Comparison of ENCODE assay signal across 1 cellular context in genomic region chr18:48538531-48539405, GRCh38.
TF ChIP-seq lines count a peak whose summit lies in the region.

CTIF (plus strand) TSS chr18:48539031; CDS start chr18:48619566, 80,535 bp downstream.

TF ChIP-seq in HepG2, 621 proteins besides CTCF, POLR2A, EP300 and RAD21 (continued from another document and continues in another):
- TF ChIP-seq, protein P1, sequence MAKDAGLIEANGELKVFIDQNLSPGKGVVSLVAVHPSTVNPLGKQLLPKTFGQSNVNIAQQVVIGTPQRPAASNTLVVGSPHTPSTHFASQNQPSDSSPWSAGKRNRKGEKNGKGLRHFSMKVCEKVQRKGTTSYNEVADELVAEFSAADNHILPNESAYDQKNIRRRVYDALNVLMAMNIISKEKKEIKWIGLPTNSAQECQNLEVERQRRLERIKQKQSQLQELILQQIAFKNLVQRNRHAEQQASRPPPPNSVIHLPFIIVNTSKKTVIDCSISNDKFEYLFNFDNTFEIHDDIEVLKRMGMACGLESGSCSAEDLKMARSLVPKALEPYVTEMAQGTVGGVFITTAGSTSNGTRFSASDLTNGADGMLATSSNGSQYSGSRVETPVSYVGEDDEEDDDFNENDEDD (CRISPR knock-in tag; IDR thresholded peaks at IDR 0.05; ENCODE audit: borderline replicate concordance): peak; percentile 56; the same call in 1 of the 2 replicates
- TF ChIP-seq, protein P2, sequence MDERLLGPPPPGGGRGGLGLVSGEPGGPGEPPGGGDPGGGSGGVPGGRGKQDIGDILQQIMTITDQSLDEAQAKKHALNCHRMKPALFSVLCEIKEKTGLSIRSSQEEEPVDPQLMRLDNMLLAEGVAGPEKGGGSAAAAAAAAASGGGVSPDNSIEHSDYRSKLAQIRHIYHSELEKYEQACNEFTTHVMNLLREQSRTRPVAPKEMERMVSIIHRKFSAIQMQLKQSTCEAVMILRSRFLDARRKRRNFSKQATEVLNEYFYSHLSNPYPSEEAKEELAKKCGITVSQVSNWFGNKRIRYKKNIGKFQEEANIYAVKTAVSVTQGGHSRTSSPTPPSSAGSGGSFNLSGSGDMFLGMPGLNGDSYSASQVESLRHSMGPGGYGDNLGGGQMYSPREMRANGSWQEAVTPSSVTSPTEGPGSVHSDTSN (CRISPR knock-in tag; IDR thresholded peaks at IDR 0.05): no peak
- TF ChIP-seq SOX13 (IDR thresholded peaks at IDR 0.05) (no peak), SOX13 (CRISPR knock-in tag; conservative IDR thresholded peaks at IDR 0.05 in 1 of 2, IDR thresholded peaks at IDR 0.05 in 1 of 2) (peak in 1 of 2 experiments; percentile 29; a peak in 1 of 4 replicates), SNAPC4 (CRISPR knock-in tag; IDR thresholded peaks at IDR 0.05) (no peak), ZNF326 (CRISPR knock-in tag; IDR thresholded peaks at IDR 0.05; ENCODE audit: borderline replicate concordance) (no peak), ZNF557 (CRISPR knock-in tag; IDR thresholded peaks at IDR 0.05) (no peak), LCORL (IDR thresholded peaks at IDR 0.05) (no peak), LCORL (CRISPR knock-in tag; IDR thresholded peaks at IDR 0.05) (peak; percentile 79), SETDB1 (CRISPR knock-in tag; IDR thresholded peaks at IDR 0.05; ENCODE audit: borderline replicate concordance) (no peak), TEAD3 (CRISPR knock-in tag; optimal IDR thresholded peaks at IDR 0.05; ENCODE audit: borderline replicate concordance) (peak; percentile 26), SNAPC5 (CRISPR knock-in tag; IDR thresholded peaks at IDR 0.05; ENCODE audit: borderline replicate concordance) (no peak), REXO4 (CRISPR knock-in tag; IDR thresholded peaks at IDR 0.05; ENCODE audit: borderline replicate concordance) (no peak), SRSF9 (IDR thresholded peaks at IDR 0.05; ENCODE audit: borderline replicate concordance, insufficient read depth, low read depth, low read length, poor library complexity, severe bottlenecking) (no peak), NKX3-1 (CRISPR knock-in tag; IDR thresholded peaks at IDR 0.05) (no peak; the same call in 1 of the 2 replicates), PHF21A (CRISPR knock-in tag; IDR thresholded peaks at IDR 0.05) (no peak), SKIL (CRISPR knock-in tag; IDR thresholded peaks at IDR 0.05; ENCODE audit: borderline replicate concordance) (no peak), ZNF101 (CRISPR knock-in tag; IDR thresholded peaks at IDR 0.05; ENCODE audit: borderline replicate concordance, low read depth) (no peak), IKZF1 (IDR thresholded peaks at IDR 0.05) (no peak), ZNF501 (CRISPR knock-in tag; IDR thresholded peaks at IDR 0.05) (peak; percentile 52; the same call in 1 of the 2 replicates), ZNF781 (CRISPR knock-in tag; IDR thresholded peaks at IDR 0.05; ENCODE audit: borderline replicate concordance, not compliant biosample characterization) (no peak), JUN (CRISPR knock-in tag; IDR thresholded peaks at IDR 0.05) (no peak), ZNF737 (CRISPR knock-in tag; IDR thresholded peaks at IDR 0.05; ENCODE audit: borderline replicate concordance) (no peak), DMAP1 (CRISPR knock-in tag; IDR thresholded peaks at IDR 0.05) (peak; percentile 80), KDM6A (CRISPR knock-in tag; IDR thresholded peaks at IDR 0.05; ENCODE audit: low read depth) (no peak), ATF5 (CRISPR knock-in tag; IDR thresholded peaks at IDR 0.05; ENCODE audit: low read depth) (no peak), CENPBD1 (CRISPR knock-in tag; IDR thresholded peaks at IDR 0.05; ENCODE audit: borderline replicate concordance, low read depth) (no peak), SAP130 (CRISPR knock-in tag; IDR thresholded peaks at IDR 0.05; ENCODE audit: low read depth) (peak; percentile 90), RFX3 (CRISPR knock-in tag; IDR thresholded peaks at IDR 0.05) (no peak), ZNF839 (CRISPR knock-in tag; IDR thresholded peaks at IDR 0.05; ENCODE audit: borderline replicate concordance) (no peak)
- TF ChIP-seq, protein P3, sequence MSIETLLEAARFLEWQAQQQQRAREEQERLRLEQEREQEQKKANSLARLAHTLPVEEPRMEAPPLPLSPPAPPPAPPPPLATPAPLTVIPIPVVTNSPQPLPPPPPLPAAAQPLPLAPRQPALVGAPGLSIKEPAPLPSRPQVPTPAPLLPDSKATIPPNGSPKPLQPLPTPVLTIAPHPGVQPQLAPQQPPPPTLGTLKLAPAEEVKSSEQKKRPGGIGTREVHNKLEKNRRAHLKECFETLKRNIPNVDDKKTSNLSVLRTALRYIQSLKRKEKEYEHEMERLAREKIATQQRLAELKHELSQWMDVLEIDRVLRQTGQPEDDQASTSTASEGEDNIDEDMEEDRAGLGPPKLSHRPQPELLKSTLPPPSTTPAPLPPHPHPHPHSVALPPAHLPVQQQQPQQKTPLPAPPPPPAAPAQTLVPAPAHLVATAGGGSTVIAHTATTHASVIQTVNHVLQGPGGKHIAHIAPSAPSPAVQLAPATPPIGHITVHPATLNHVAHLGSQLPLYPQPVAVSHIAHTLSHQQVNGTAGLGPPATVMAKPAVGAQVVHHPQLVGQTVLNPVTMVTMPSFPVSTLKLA (IDR thresholded peaks at IDR 0.05): peak; percentile 59; the same call in 1 of the 2 replicates
- TF ChIP-seq, protein P4, sequence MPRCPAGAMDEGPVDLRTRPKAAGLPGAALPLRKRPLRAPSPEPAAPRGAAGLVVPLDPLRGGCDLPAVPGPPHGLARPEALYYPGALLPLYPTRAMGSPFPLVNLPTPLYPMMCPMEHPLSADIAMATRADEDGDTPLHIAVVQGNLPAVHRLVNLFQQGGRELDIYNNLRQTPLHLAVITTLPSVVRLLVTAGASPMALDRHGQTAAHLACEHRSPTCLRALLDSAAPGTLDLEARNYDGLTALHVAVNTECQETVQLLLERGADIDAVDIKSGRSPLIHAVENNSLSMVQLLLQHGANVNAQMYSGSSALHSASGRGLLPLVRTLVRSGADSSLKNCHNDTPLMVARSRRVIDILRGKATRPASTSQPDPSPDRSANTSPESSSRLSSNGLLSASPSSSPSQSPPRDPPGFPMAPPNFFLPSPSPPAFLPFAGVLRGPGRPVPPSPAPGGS (CRISPR knock-in tag; IDR thresholded peaks at IDR 0.05): no peak
- TF ChIP-seq, protein P5, sequence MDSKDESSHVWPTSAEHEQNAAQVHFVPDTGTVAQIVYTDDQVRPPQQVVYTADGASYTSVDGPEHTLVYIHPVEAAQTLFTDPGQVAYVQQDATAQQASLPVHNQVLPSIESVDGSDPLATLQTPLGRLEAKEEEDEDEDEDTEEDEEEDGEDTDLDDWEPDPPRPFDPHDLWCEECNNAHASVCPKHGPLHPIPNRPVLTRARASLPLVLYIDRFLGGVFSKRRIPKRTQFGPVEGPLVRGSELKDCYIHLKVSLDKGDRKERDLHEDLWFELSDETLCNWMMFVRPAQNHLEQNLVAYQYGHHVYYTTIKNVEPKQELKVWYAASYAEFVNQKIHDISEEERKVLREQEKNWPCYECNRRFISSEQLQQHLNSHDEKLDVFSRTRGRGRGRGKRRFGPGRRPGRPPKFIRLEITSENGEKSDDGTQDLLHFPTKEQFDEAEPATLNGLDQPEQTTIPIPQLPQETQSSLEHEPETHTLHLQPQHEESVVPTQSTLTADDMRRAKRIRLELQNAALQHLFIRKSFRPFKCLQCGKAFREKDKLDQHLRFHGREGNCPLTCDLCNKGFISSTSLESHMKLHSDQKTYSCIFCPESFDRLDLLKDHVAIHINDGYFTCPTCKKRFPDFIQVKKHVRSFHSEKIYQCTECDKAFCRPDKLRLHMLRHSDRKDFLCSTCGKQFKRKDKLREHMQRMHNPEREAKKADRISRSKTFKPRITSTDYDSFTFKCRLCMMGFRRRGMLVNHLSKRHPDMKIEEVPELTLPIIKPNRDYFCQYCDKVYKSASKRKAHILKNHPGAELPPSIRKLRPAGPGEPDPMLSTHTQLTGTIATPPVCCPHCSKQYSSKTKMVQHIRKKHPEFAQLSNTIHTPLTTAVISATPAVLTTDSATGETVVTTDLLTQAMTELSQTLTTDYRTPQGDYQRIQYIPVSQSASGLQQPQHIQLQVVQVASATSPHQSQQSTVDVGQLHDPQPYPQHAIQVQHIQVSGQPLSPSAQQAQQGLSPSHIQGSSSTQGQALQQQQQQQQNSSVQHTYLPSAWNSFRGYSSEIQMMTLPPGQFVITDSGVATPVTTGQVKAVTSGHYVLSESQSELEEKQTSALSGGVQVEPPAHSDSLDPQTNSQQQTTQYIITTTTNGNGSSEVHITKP (CRISPR knock-in tag; IDR thresholded peaks at IDR 0.05; ENCODE audit: low read depth): peak; percentile 44; the same call in 1 of the 2 replicates
- TF ChIP-seq, protein P6, sequence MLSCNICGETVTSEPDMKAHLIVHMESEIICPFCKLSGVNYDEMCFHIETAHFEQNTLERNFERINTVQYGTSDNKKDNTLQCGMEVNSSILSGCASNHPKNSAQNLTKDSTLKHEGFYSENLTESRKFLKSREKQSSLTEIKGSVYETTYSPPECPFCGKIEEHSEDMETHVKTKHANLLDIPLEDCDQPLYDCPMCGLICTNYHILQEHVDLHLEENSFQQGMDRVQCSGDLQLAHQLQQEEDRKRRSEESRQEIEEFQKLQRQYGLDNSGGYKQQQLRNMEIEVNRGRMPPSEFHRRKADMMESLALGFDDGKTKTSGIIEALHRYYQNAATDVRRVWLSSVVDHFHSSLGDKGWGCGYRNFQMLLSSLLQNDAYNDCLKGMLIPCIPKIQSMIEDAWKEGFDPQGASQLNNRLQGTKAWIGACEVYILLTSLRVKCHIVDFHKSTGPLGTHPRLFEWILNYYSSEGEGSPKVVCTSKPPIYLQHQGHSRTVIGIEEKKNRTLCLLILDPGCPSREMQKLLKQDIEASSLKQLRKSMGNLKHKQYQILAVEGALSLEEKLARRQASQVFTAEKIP (CRISPR knock-in tag; IDR thresholded peaks at IDR 0.05; ENCODE audit: borderline replicate concordance): no peak
- TF ChIP-seq, protein P7, sequence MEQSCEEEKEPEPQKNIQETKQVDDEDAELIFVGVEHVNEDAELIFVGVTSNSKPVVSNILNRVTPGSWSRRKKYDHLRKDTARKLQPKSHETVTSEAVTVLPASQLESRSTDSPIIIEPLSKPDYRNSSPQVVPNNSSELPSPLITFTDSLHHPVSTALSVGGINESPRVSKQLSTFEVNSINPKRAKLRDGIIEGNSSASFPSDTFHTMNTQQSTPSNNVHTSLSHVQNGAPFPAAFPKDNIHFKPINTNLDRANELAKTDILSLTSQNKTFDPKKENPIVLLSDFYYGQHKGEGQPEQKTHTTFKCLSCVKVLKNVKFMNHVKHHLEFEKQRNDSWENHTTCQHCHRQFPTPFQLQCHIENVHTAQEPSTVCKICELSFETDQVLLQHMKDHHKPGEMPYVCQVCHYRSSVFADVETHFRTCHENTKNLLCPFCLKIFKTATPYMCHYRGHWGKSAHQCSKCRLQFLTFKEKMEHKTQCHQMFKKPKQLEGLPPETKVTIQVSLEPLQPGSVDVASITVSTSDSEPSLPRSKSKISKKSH (CRISPR knock-in tag; IDR thresholded peaks at IDR 0.05; ENCODE audit: borderline replicate concordance): no peak
